In the genomic region with DNA sequence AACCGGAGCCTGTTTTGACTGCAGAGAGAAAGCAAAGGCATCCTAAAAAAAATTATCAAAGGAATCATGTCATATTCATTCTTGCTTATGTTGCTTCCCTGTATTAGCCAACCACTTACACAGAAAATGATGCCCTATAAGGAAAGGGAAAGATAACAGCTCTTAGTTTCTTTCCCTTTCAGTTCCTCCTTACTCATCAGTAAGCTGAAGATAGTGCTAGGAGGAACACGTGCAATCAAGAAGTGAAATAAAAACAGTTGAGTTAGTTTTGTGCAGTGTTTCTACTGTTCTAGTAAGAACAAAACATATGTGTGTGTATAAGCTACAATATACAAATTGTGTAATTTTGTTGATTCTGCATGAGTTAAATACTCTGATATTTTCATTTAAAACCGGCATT, we compare ENCODE assay signal across 1 cellular context.
TF ChIP-seq lines count a peak whose summit lies in the region.

No MANE protein-coding gene starts in this region.

TF ChIP-seq in K562, 482 proteins besides CTCF, POLR2A, EP300 and RAD21 (continued from another document and continues in another):
- TF ChIP-seq, protein P1, sequence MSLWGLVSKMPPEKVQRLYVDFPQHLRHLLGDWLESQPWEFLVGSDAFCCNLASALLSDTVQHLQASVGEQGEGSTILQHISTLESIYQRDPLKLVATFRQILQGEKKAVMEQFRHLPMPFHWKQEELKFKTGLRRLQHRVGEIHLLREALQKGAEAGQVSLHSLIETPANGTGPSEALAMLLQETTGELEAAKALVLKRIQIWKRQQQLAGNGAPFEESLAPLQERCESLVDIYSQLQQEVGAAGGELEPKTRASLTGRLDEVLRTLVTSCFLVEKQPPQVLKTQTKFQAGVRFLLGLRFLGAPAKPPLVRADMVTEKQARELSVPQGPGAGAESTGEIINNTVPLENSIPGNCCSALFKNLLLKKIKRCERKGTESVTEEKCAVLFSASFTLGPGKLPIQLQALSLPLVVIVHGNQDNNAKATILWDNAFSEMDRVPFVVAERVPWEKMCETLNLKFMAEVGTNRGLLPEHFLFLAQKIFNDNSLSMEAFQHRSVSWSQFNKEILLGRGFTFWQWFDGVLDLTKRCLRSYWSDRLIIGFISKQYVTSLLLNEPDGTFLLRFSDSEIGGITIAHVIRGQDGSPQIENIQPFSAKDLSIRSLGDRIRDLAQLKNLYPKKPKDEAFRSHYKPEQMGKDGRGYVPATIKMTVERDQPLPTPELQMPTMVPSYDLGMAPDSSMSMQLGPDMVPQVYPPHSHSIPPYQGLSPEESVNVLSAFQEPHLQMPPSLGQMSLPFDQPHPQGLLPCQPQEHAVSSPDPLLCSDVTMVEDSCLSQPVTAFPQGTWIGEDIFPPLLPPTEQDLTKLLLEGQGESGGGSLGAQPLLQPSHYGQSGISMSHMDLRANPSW (CRISPR knock-in tag; IDR thresholded peaks at IDR 0.05) = no peak
- TF ChIP-seq, protein P2, sequence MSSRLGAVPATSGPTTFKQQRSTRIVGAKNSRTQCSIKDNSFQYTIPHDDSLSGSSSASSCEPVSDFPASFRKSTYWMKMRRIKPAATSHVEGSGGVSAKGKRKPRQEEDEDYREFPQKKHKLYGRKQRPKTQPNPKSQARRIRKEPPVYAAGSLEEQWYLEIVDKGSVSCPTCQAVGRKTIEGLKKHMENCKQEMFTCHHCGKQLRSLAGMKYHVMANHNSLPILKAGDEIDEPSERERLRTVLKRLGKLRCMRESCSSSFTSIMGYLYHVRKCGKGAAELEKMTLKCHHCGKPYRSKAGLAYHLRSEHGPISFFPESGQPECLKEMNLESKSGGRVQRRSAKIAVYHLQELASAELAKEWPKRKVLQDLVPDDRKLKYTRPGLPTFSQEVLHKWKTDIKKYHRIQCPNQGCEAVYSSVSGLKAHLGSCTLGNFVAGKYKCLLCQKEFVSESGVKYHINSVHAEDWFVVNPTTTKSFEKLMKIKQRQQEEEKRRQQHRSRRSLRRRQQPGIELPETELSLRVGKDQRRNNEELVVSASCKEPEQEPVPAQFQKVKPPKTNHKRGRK (tag; IDR thresholded peaks at IDR 0.05) = no peak
- TF ChIP-seq RBM25 (IDR thresholded peaks at IDR 0.05; ENCODE audit: low read depth, low read length, severe bottlenecking) (no peak), SIN3A (IDR thresholded peaks at IDR 0.05; ENCODE audit: borderline replicate concordance in 2 of 2, control insufficient read depth in 1 of 2, low read depth in 2 of 2, low read length in 2 of 2) (no peak), PHF21A (IDR thresholded peaks at IDR 0.05; ENCODE audit: borderline replicate concordance, low read depth) (no peak), C11orf30 (IDR thresholded peaks at IDR 0.05; ENCODE audit: low read depth) (peak; percentile 42; the same call in 1 of the 2 replicates), ELF4 (CRISPR knock-in tag; IDR thresholded peaks at IDR 0.05) (no peak), KHSRP (IDR thresholded peaks at IDR 0.05) (no peak), TOE1 (IDR thresholded peaks at IDR 0.05; ENCODE audit: borderline replicate concordance) (no peak), TOE1 (CRISPR knock-in tag; IDR thresholded peaks at IDR 0.05; ENCODE audit: borderline replicate concordance, low read depth) (no peak), POLR2G (IDR thresholded peaks at IDR 0.05; ENCODE audit: low read depth, low read length) (no peak), SAFB2 (IDR thresholded peaks at IDR 0.05; ENCODE audit: borderline replicate concordance, low read depth, low read length, severe bottlenecking) (no peak), BCOR (IDR thresholded peaks at IDR 0.05) (no peak), SAFB (IDR thresholded peaks at IDR 0.05; ENCODE audit: borderline replicate concordance, low read depth, low read length) (no peak), ZC3H4 (CRISPR knock-in tag; IDR thresholded peaks at IDR 0.05; ENCODE audit: borderline replicate concordance) (no peak), NCOA1 (IDR thresholded peaks at IDR 0.05; ENCODE audit: low read depth) (no peak), LCOR (CRISPR knock-in tag; IDR thresholded peaks at IDR 0.05) (no peak), CSDE1 (IDR thresholded peaks at IDR 0.05) (no peak), ERF (CRISPR knock-in tag; IDR thresholded peaks at IDR 0.05) (no peak), CBX3 (IDR thresholded peaks at IDR 0.05; ENCODE audit: borderline replicate concordance in 1 of 2, low read length in 2 of 2) (no peak), PRPF4 (IDR thresholded peaks at IDR 0.05; ENCODE audit: insufficient read depth, low read depth, low read length, poor library complexity, severe bottlenecking) (no peak), ZC3H8 (IDR thresholded peaks at IDR 0.05) (no peak), ESRRB (CRISPR knock-in tag; IDR thresholded peaks at IDR 0.05; ENCODE audit: borderline replicate concordance) (no peak), KDM1A (IDR thresholded peaks at IDR 0.05) (no peak), ZNF766 (CRISPR knock-in tag; conservative IDR thresholded peaks at IDR 0.05) (0 out of 2 replicates have a peak, but pooled peaks have one; percentile 43), POLR2AphosphoS5 (IDR thresholded peaks at IDR 0.05; ENCODE audit: control insufficient read depth, insufficient read depth, low read depth, low read length) (no peak), ZNF232 (CRISPR knock-in tag; IDR thresholded peaks at IDR 0.05) (no peak), TCF7 (IDR thresholded peaks at IDR 0.05; ENCODE audit: borderline replicate concordance) (no peak), NBN (IDR thresholded peaks at IDR 0.05; ENCODE audit: low read depth) (no peak), ZNF583 (CRISPR knock-in tag; IDR thresholded peaks at IDR 0.05) (no peak), PPARD (CRISPR knock-in tag; IDR thresholded peaks at IDR 0.05) (no peak), ZSCAN32 (CRISPR knock-in tag; IDR thresholded peaks at IDR 0.05) (no peak), ZNF311 (CRISPR knock-in tag; IDR thresholded peaks at IDR 0.05) (no peak), JUN (IDR thresholded peaks at IDR 0.05; ENCODE audit: borderline replicate concordance, low read depth, low read length) (0 out of 2 replicates have a peak, but pooled peaks have one; percentile 27), JUN (CRISPR knock-in tag; IDR thresholded peaks at IDR 0.05; ENCODE audit: borderline replicate concordance) (no peak), PHF8 (IDR thresholded peaks at IDR 0.05; ENCODE audit: borderline replicate concordance, low read length) (no peak), SPI1 (IDR thresholded peaks at IDR 0.05; ENCODE audit: borderline replicate concordance, low read depth, low read length) (no peak), ASH1L (IDR thresholded peaks at IDR 0.05; ENCODE audit: borderline replicate concordance, low read depth, partially characterized antibody) (no peak), CBFB (CRISPR knock-in tag; IDR thresholded peaks at IDR 0.05) (no peak), ZNF12 (CRISPR knock-in tag; IDR thresholded peaks at IDR 0.05) (no peak)
- TF ChIP-seq, protein P3, sequence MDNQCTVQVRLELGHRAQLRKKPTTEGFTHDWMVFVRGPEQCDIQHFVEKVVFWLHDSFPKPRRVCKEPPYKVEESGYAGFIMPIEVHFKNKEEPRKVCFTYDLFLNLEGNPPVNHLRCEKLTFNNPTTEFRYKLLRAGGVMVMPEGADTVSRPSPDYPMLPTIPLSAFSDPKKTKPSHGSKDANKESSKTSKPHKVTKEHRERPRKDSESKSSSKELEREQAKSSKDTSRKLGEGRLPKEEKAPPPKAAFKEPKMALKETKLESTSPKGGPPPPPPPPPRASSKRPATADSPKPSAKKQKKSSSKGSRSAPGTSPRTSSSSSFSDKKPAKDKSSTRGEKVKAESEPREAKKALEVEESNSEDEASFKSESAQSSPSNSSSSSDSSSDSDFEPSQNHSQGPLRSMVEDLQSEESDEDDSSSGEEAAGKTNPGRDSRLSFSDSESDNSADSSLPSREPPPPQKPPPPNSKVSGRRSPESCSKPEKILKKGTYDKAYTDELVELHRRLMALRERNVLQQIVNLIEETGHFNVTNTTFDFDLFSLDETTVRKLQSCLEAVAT (IDR thresholded peaks at IDR 0.05) = no peak
- TF ChIP-seq, protein P4, sequence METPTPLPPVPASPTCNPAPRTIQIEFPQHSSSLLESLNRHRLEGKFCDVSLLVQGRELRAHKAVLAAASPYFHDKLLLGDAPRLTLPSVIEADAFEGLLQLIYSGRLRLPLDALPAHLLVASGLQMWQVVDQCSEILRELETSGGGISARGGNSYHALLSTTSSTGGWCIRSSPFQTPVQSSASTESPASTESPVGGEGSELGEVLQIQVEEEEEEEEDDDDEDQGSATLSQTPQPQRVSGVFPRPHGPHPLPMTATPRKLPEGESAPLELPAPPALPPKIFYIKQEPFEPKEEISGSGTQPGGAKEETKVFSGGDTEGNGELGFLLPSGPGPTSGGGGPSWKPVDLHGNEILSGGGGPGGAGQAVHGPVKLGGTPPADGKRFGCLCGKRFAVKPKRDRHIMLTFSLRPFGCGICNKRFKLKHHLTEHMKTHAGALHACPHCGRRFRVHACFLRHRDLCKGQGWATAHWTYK (CRISPR knock-in tag; IDR thresholded peaks at IDR 0.05) = no peak
- TF ChIP-seq, protein P5, sequence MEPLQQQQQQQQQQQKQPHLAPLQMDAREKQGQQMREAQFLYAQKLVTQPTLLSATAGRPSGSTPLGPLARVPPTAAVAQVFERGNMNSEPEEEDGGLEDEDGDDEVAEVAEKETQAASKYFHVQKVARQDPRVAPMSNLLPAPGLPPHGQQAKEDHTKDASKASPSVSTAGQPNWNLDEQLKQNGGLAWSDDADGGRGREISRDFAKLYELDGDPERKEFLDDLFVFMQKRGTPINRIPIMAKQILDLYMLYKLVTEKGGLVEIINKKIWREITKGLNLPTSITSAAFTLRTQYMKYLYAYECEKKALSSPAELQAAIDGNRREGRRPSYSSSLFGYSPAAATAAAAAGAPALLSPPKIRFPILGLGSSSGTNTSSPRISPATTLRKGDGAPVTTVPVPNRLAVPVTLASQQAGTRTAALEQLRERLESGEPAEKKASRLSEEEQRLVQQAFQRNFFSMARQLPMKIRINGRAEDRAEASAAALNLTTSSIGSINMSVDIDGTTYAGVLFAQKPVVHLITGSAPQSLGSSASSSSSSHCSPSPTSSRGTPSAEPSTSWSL (CRISPR knock-in tag; IDR thresholded peaks at IDR 0.05; ENCODE audit: borderline replicate concordance) = no peak
- TF ChIP-seq, protein P6, sequence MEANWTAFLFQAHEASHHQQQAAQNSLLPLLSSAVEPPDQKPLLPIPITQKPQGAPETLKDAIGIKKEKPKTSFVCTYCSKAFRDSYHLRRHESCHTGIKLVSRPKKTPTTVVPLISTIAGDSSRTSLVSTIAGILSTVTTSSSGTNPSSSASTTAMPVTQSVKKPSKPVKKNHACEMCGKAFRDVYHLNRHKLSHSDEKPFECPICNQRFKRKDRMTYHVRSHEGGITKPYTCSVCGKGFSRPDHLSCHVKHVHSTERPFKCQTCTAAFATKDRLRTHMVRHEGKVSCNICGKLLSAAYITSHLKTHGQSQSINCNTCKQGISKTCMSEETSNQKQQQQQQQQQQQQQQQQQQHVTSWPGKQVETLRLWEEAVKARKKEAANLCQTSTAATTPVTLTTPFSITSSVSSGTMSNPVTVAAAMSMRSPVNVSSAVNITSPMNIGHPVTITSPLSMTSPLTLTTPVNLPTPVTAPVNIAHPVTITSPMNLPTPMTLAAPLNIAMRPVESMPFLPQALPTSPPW (CRISPR knock-in tag; IDR thresholded peaks at IDR 0.05) = peak; percentile 10; the same call in 1 of the 2 replicates
- TF ChIP-seq, protein P7, sequence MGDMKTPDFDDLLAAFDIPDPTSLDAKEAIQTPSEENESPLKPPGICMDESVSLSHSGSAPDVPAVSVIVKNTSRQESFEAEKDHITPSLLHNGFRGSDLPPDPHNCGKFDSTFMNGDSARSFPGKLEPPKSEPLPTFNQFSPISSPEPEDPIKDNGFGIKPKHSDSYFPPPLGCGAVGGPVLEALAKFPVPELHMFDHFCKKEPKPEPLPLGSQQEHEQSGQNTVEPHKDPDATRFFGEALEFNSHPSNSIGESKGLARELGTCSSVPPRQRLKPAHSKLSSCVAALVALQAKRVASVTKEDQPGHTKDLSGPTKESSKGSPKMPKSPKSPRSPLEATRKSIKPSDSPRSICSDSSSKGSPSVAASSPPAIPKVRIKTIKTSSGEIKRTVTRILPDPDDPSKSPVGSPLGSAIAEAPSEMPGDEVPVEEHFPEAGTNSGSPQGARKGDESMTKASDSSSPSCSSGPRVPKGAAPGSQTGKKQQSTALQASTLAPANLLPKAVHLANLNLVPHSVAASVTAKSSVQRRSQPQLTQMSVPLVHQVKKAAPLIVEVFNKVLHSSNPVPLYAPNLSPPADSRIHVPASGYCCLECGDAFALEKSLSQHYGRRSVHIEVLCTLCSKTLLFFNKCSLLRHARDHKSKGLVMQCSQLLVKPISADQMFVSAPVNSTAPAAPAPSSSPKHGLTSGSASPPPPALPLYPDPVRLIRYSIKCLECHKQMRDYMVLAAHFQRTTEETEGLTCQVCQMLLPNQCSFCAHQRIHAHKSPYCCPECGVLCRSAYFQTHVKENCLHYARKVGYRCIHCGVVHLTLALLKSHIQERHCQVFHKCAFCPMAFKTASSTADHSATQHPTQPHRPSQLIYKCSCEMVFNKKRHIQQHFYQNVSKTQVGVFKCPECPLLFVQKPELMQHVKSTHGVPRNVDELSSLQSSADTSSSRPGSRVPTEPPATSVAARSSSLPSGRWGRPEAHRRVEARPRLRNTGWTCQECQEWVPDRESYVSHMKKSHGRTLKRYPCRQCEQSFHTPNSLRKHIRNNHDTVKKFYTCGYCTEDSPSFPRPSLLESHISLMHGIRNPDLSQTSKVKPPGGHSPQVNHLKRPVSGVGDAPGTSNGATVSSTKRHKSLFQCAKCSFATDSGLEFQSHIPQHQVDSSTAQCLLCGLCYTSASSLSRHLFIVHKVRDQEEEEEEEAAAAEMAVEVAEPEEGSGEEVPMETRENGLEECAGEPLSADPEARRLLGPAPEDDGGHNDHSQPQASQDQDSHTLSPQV (IDR thresholded peaks at IDR 0.05) = 0 out of 2 replicates have a peak, but pooled peaks have one; percentile 12
- TF ChIP-seq, protein P8, sequence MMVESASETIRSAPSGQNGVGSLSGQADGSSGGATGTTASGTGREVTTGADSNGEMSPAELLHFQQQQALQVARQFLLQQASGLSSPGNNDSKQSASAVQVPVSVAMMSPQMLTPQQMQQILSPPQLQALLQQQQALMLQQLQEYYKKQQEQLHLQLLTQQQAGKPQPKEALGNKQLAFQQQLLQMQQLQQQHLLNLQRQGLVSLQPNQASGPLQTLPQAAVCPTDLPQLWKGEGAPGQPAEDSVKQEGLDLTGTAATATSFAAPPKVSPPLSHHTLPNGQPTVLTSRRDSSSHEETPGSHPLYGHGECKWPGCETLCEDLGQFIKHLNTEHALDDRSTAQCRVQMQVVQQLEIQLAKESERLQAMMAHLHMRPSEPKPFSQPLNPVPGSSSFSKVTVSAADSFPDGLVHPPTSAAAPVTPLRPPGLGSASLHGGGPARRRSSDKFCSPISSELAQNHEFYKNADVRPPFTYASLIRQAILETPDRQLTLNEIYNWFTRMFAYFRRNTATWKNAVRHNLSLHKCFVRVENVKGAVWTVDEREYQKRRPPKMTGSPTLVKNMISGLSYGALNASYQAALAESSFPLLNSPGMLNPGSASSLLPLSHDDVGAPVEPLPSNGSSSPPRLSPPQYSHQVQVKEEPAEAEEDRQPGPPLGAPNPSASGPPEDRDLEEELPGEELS (CRISPR knock-in tag; IDR thresholded peaks at IDR 0.05; ENCODE audit: borderline replicate concordance) = no peak
- TF ChIP-seq, protein P9, sequence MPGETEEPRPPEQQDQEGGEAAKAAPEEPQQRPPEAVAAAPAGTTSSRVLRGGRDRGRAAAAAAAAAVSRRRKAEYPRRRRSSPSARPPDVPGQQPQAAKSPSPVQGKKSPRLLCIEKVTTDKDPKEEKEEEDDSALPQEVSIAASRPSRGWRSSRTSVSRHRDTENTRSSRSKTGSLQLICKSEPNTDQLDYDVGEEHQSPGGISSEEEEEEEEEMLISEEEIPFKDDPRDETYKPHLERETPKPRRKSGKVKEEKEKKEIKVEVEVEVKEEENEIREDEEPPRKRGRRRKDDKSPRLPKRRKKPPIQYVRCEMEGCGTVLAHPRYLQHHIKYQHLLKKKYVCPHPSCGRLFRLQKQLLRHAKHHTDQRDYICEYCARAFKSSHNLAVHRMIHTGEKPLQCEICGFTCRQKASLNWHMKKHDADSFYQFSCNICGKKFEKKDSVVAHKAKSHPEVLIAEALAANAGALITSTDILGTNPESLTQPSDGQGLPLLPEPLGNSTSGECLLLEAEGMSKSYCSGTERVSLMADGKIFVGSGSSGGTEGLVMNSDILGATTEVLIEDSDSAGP (CRISPR knock-in tag; IDR thresholded peaks at IDR 0.05) = no peak
